1 cellular context compared by ENCODE assay signal in genomic region chr6:115191989-115192388, GRCh38.
TF ChIP-seq lines count a peak whose summit lies in the region.

No MANE protein-coding gene starts in this region.

TF ChIP-seq in K562, 482 proteins besides CTCF, POLR2A, EP300 and RAD21 (continued from another document):
- no peak for TF ChIP-seq RREB1 (CRISPR knock-in tag; IDR thresholded peaks at IDR 0.05)
- TF ChIP-seq ZNF277 (CRISPR knock-in tag; IDR thresholded peaks at IDR 0.05; ENCODE audit: borderline replicate concordance) = no peak
- TF ChIP-seq ZNF696 (CRISPR knock-in tag; conservative IDR thresholded peaks at IDR 0.05) = no peak
- 0 out of 2 replicates have a peak, but pooled peaks have one; percentile 19 for TF ChIP-seq C11orf30 (IDR thresholded peaks at IDR 0.05; ENCODE audit: low read depth)
- TF ChIP-seq ZMIZ1 (IDR thresholded peaks at IDR 0.05; ENCODE audit: low read depth in 2 of 2, low read length in 2 of 2) = no peak
- no peak for TF ChIP-seq ZKSCAN1 (IDR thresholded peaks at IDR 0.05; ENCODE audit: low read depth, low read length)
